Comparison of ENCODE assay signal across 21 cellular contexts in the genomic region with DNA sequence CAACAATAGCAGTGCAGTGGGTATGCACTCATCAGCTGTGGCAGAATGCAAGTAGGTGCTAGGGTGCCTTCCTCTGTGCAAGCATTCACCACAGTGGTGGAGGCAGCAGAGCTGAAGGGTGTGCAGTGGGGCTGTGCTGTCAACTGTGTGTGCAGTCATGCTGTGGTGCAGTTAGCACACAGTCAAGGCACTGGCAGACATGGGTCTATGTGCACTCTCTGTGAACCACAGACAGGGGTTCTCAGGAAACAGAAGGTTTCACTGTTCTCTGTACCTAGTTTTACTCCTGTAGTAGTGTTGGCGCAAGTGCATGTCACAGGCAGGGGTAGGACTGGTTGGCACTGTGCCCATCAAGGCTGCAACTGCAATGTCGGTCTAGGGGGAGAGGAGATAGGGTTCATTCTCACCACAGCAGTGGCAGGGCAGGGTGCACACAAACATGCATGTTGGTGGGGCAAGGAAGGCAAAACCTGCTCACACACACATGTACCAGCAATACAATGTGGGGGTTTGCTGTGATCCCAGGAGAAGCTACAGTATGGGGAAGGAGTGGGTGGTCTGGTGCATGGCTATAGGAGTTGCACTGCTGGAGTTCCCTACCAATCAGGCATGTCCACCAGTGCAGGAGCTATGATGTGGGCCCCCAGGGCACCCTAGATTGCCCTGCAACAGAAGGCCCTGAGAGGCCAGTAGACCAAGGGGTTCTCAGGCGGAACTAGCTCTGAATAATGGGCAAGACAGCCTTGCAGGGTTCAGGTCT.
"Had no signal": no experiment of that assay in that cellular context is flagged by ENCODE, and none has a peak within 500 bp of the region (broad histone marks: within the 10 kb centered on the region; RNA-seq: fewer than 3 reads in every experiment).

No MANE protein-coding gene starts in this region.

- H3K4me3 Mint-ChIP-seq: immature natural killer cell; natural killer cell treated with Interleukin-12 subunit alpha and Interleukin-12 subunit beta and Interleukin-15 and Interleukin-18, amount 100 ng/mL, for 72 hours; neural crest cell; stimulated activated naive B cell treated with anti-CD40 and anti-IgM and Interleukin-4, amounts not matched to agents 10 μg/mL and 1 μg/mL and 100 μg/mL, for 72 hours; stimulated activated naive CD8-positive, alpha-beta T cell treated with anti-CD3 and anti-CD28 coated beads, Interleukin-15, Interleukin-2, amounts not matched to agents 100 ng/mL and 50 ng/mL, for 24 hours had no signal

- H3K4me1 Mint-ChIP-seq: immature natural killer cell; neural crest cell; stimulated activated naive B cell treated with anti-CD40 and anti-IgM and Interleukin-4, amounts not matched to agents 10 μg/mL and 1 μg/mL and 100 μg/mL, for 72 hours had no signal

- H3K27me3 ChIP-seq: dorsolateral prefrontal cortex, right lobe of liver, tibial nerve, upper lobe of left lung, vagina had no signal

- H2AFZ ChIP-seq: parathyroid adenoma had no signal

- H3K36me3 Mint-ChIP-seq: stimulated activated naive B cell treated with anti-CD40 and anti-IgM and Interleukin-4, amounts not matched to agents 10 μg/mL and 1 μg/mL and 100 μg/mL, for 72 hours had no signal

- H3K36me3 ChIP-seq: lower lobe of right lung, right lobe of liver, thoracic aorta, tibial nerve, upper lobe of left lung, vagina had no signal

- H3K79me2 ChIP-seq: parathyroid adenoma had no signal

- H3K4me1 ChIP-seq: lower lobe of right lung, parathyroid adenoma, right lobe of liver, tibial nerve, upper lobe of left lung, vagina had no signal

- H3K27ac Mint-ChIP-seq: immature natural killer cell; natural killer cell treated with Interleukin-12 subunit alpha and Interleukin-12 subunit beta and Interleukin-15 and Interleukin-18, amount 100 ng/mL, for 72 hours; progenitor cell of endocrine pancreas; stimulated activated naive B cell treated with anti-CD40 and anti-IgM and Interleukin-4, amounts not matched to agents 10 μg/mL and 1 μg/mL and 100 μg/mL, for 72 hours; stimulated activated naive CD8-positive, alpha-beta T cell treated with anti-CD3 and anti-CD28 coated beads, Interleukin-15, Interleukin-2, amounts not matched to agents 100 ng/mL and 50 ng/mL, for 24 hours had no signal

- H3K27ac ChIP-seq: dorsolateral prefrontal cortex, lower lobe of right lung, parathyroid adenoma, right lobe of liver, thoracic aorta, tibial nerve, upper lobe of left lung, vagina had no signal

- H3K9me3 ChIP-seq: right lobe of liver, thoracic aorta, vagina had no signal

- ATAC-seq: left ventricle myocardium superior; natural killer cell treated with Interleukin-12 subunit alpha and Interleukin-12 subunit beta and Interleukin-15 and Interleukin-18, amount 100 ng/mL, for 72 hours; right lobe of liver had no signal

- DNase-seq: dorsolateral prefrontal cortex; effector CD4-positive, alpha-beta T cell; hypothalamus; immature natural killer cell; islet precursor cell; left ventricle myocardium superior; lower lobe of right lung; right lobe of liver; small intestine; stimulated activated CD4-positive, alpha-beta T cell treated with anti-CD3 and anti-CD28 coated beads, Interleukin-15, amount 100 ng/mL, for 24 hours; stimulated activated CD4-positive, alpha-beta T cell treated with anti-CD3 and anti-CD28 coated beads, Interleukin-2, amount 100 ng/mL, for 48 hours; stimulated activated naive B cell treated with anti-CD40 and anti-IgM and Interleukin-4, amounts not matched to agents 10 μg/mL and 1 μg/mL and 100 μg/mL, for 72 hours; upper lobe of left lung had no signal

- H3K9ac ChIP-seq: parathyroid adenoma had no signal

- H3K27me3 Mint-ChIP-seq: natural killer cell treated with Interleukin-12 subunit alpha and Interleukin-12 subunit beta and Interleukin-15 and Interleukin-18, amount 100 ng/mL, for 72 hours; progenitor cell of endocrine pancreas; stimulated activated naive B cell treated with anti-CD40 and anti-IgM and Interleukin-4, amounts not matched to agents 10 μg/mL and 1 μg/mL and 100 μg/mL, for 72 hours; stimulated activated naive CD8-positive, alpha-beta T cell treated with anti-CD3 and anti-CD28 coated beads, Interleukin-15, Interleukin-2, amounts not matched to agents 100 ng/mL and 50 ng/mL, for 24 hours had no signal

- H3K4me3 ChIP-seq: dorsolateral prefrontal cortex, lower lobe of right lung, right lobe of liver, thoracic aorta, tibial nerve, upper lobe of left lung, vagina had no signal
